ENCODE assay signal across 34 cellular contexts in genomic region chr15:28881600-28881999, GRCh38. TPM values are rescaled to one million over a fixed set of nuclear protein-coding genes. Genes with fewer than 3 reads are reported as not detected.
DNase-seq lines count a peak whose midpoint lies in the region; ATAC-seq and TF ChIP-seq lines count a peak whose summit lies in the region.
"Had no signal": no experiment of that assay in that cellular context is flagged by ENCODE, and none has a peak within 500 bp of the region (broad histone marks: within the 10 kb centered on the region; RNA-seq: fewer than 3 reads in every experiment).

No MANE protein-coding gene starts in this region.

- no peak overlapping the region for H3K18ac ChIP-seq in IMR-90 (ENCODE audit: low read depth, low read length)

- H3K14ac ChIP-seq in IMR-90 (replicated peaks; ENCODE audit: low read depth, low read length), result no peak overlapping the region

- H4K5ac ChIP-seq in IMR-90 (ENCODE audit: low read depth, low read length), result no peak overlapping the region

- no peak overlapping the region for H3K56ac ChIP-seq in IMR-90 (ENCODE audit: extremely low read depth, insufficient read depth, low read length)

- no peaks in the 10 kb centered on the region for H4K20me1 ChIP-seq in IMR-90 (ENCODE audit: insufficient read depth, low read length)
- no peaks in the 10 kb centered on the region for H4K20me1 ChIP-seq in osteoblast (ENCODE audit: insufficient read depth, low read length)

- WGBS in IMR-90 (ENCODE audit: extremely low coverage in 2 of 2, insufficient read length in 1 of 2), 2 experiments, result no CpG with 5 or more reads among the region's 1 CpG

- dilution Hi-C loops in IMR-90 (cut with HindIII; ENCODE audit: low sequenced_read_pairs, unreplicated experiment), result no loop called here

- H4K8ac ChIP-seq in IMR-90 (ENCODE audit: low read depth in 2 of 2, low read length in 2 of 2), result no peak overlapping the region

- H3K4me1 Mint-ChIP-seq in activated CD4-positive, alpha-beta T cell treated with anti-CD3 and anti-CD28 coated beads, Interleukin-2, amount 10 ng/mL, durations not matched to agents 24 days and 14 days, result no peaks in the 10 kb centered on the region

- no peak overlapping the region for H3K9ac ChIP-seq in IMR-90 (ENCODE audit: low read depth, low read length)
- H3K9ac ChIP-seq: neural progenitor cell had no signal

- H3K79me2 ChIP-seq in osteoblast (ENCODE audit: insufficient read depth, low read length), result no peaks in the 10 kb centered on the region

- no peak overlapping the region for H2BK120ac ChIP-seq in IMR-90 (ENCODE audit: low read depth, low read length)

- no TSS peak for BruUV-seq in IMR-90 (replicated peaks; lab: Mats Ljungman, UMichigan)

- H3K27ac Mint-ChIP-seq in activated CD4-positive, alpha-beta T cell treated with anti-CD3 and anti-CD28 coated beads, Interleukin-2, amount 10 ng/mL, durations not matched to agents 24 days and 14 days, result no peak overlapping the region
- H3K27ac Mint-ChIP-seq: activated naive CD4-positive, alpha-beta T cell treated with anti-CD3 and anti-CD28 coated beads, Interleukin-2, amount 50 U/mL, for 72 hours; neural progenitor cell had no signal

- H3K4me3 ChIP-seq in IMR-90 (ENCODE audit: insufficient read depth, low read depth, low read length), result no peak overlapping the region
- H3K4me3 ChIP-seq in osteoblast (ENCODE audit: insufficient read depth, low read length), result no peak overlapping the region
- H3K4me3 ChIP-seq: HAP-1, neural progenitor cell, suprapubic skin had no signal

- H4K91ac ChIP-seq in IMR-90 (ENCODE audit: insufficient read depth, low read depth, low read length), result no peak overlapping the region

- no peak overlapping the region for H3K4me3 Mint-ChIP-seq in activated CD4-positive, alpha-beta T cell treated with anti-CD3 and anti-CD28 coated beads, Interleukin-2, amount 10 ng/mL, durations not matched to agents 24 days and 14 days
- H3K4me3 Mint-ChIP-seq: neural progenitor cell had no signal

- H2AFZ ChIP-seq in IMR-90 (replicated peaks; ENCODE audit: low read length, poor library complexity) (no peak overlapping the region), osteoblast (ENCODE audit: low read length) (no peak overlapping the region)
- H2AFZ ChIP-seq: neural progenitor cell had no signal

- H3K4me2 ChIP-seq in IMR-90 (ENCODE audit: low read depth, low read length), result no peak overlapping the region
- H3K4me2 ChIP-seq in osteoblast (ENCODE audit: insufficient read depth, low read length), result no peak overlapping the region
- H3K4me2 ChIP-seq: neural progenitor cell had no signal

- no peak overlapping the region for H2AK9ac ChIP-seq in IMR-90 (replicated peaks; ENCODE audit: low read depth, low read length, poor library complexity)

- no peaks in the 10 kb centered on the region for H3K9me3 Mint-ChIP-seq in activated CD4-positive, alpha-beta T cell treated with anti-CD3 and anti-CD28 coated beads, Interleukin-2, amount 10 ng/mL, durations not matched to agents 24 days and 14 days
- H3K9me3 Mint-ChIP-seq: activated naive CD4-positive, alpha-beta T cell treated with anti-CD3 and anti-CD28 coated beads, Interleukin-2, amount 50 U/mL, for 72 hours had no signal

- no peak overlapping the region for H2BK5ac ChIP-seq in IMR-90 (ENCODE audit: low read depth, low read length, poor library complexity, severe bottlenecking)

- DNase-seq in NCI-H82 (lab: John Stamatoyannopoulos, UW) (peak; percentile 35), NCI-H82 treated with DMSO at 0.1 percent for 48 hours (lab: John Stamatoyannopoulos, UW; ENCODE audit: unreplicated experiment) (no peak), IMR-90 (no peak), osteoblast (ENCODE audit: insufficient read length, low spot score, missing footprints) (no peak), posterior vena cava (ENCODE audit: low spot score) (no peak), HEK293T (ENCODE audit: extremely low spot score) (no peak)
- DNase-seq in activated CD4-positive, alpha-beta T cell treated with anti-CD3 and anti-CD28 coated beads, Interleukin-2, amount 10 ng/mL, durations not matched to agents 24 days and 14 days, result no peak
- DNase-seq: activated CD4-positive, alpha-beta T cell treated with anti-CD3 and anti-CD28 coated beads for 48 hours; activated CD8-positive, alpha-beta memory T cell treated with anti-CD3 and anti-CD28 coated beads for 24 hours; activated effector memory CD4-positive, alpha-beta T cell treated with Interleukin-2 at 50 U/mL for 16 hours; effector CD4-positive, alpha-beta T cell; hypothalamus; Karpas-422; NCI-H1092; NCI-H1694; NK-92 treated with Interleukin-12 subunit alpha and Interleukin-12 subunit beta, amount 100 ng/mL, for 24 hours; right cardiac atrium; Right ventricle myocardium superior; stimulated activated CD4-positive, alpha-beta T cell treated with anti-CD3 and anti-CD28 coated beads, Interleukin-1b, Interleukin-23, amount 100 ng/mL, for 48 hours; stimulated activated naive CD4-positive, alpha-beta T cell treated with Interleukin-2 at 50 U/mL for 16 hours; SW 1271 had no signal

- no peak overlapping the region for H2AK5ac ChIP-seq in IMR-90 (ENCODE audit: low read depth, low read length)

- peaks cover 22% of the 10 kb centered on the region for H3K27me3 Mint-ChIP-seq in activated CD4-positive, alpha-beta T cell treated with anti-CD3 and anti-CD28 coated beads, Interleukin-2, amount 10 ng/mL, durations not matched to agents 24 days and 14 days

- H3K23ac ChIP-seq in IMR-90 (ENCODE audit: low read depth, low read length), result no peak overlapping the region

- H3K36me3 ChIP-seq in IMR-90 (ENCODE audit: control insufficient read depth, insufficient read depth, low read length) (no peaks in the 10 kb centered on the region), osteoblast (ENCODE audit: insufficient read depth, low read length) (no peaks in the 10 kb centered on the region)
- H3K36me3 ChIP-seq: HAP-1, neural progenitor cell, suprapubic skin had no signal

- H3K4ac ChIP-seq in IMR-90 (ENCODE audit: low read depth, low read length), result no peak overlapping the region

- no peak for TF ChIP-seq POLR2A in IMR-90 (IDR thresholded peaks at IDR 0.05; ENCODE audit: low read depth, low read length)

- intact Hi-C loops in IMR-90 (cut with micrococcal nuclease), result loop anchor here (1.0 to 2.0 kb wide), 3 partner anchors 93 to 222 kb away; no protein-coding TSS in a partner anchor
- intact Hi-C loops in posterior vena cava (cut with DNase I), result no loop called here
- intact Hi-C loops in activated CD4-positive, alpha-beta T cell treated with anti-CD3 and anti-CD28 coated beads, Interleukin-2, amount 10 ng/mL, durations not matched to agents 24 days and 14 days (cut with micrococcal nuclease), result no loop called here

- CTCF ChIA-PET in IMR-90 (lab: Yijun Ruan, JAX), result interaction anchor here (0.6 to 1.5 kb wide), 2 partner anchors 221 to 223 kb away, joined by 3 to 5 read pairs; no protein-coding TSS in a partner anchor
- CTCF ChIA-PET in HEK293T (lab: Yijun Ruan, JAX), result no interaction called here

- TF ChIP-seq CTCF in IMR-90 (conservative IDR thresholded peaks at IDR 0.05; ENCODE audit: low read depth, low read length), result 0 out of 2 replicates have a peak, but pooled peaks have one; percentile 23
- no peak; the same call in 1 of the 2 replicates for TF ChIP-seq CTCF in VCaP (conservative IDR thresholded peaks at IDR 0.05)
- peak; percentile 4 for TF ChIP-seq CTCF in osteoblast (IDR thresholded peaks at IDR 0.05; ENCODE audit: extremely low read depth, low read depth, low read length)

- ATAC-seq in IMR-90 (ENCODE audit: low read depth), result no peak
- ATAC-seq: activated naive CD4-positive, alpha-beta T cell treated with anti-CD3 and anti-CD28 coated beads, Interleukin-2, amount 50 U/mL, for 72 hours; right cardiac atrium had no signal

- peak; percentile 37; the same call in 1 of the 2 replicates for TF ChIP-seq RAD21 in IMR-90 (IDR thresholded peaks at IDR 0.05; ENCODE audit: low read length)

- no peak overlapping the region for H2BK15ac ChIP-seq in IMR-90 (ENCODE audit: low read depth, low read length)

- POLR2A ChIA-PET in IMR-90 (lab: Charles Lee; ENCODE audit: unreplicated experiment), result no interaction called here
- POLR2A ChIA-PET in HEK293T (lab: Yijun Ruan, JAX), result no interaction called here

- in situ Hi-C loops in IMR-90 (cut with MboI; ENCODE audit: low sequenced_read_pairs), result loop anchor here (5.0 to 10.0 kb wide), 2 partner anchors 93 to 221 kb away; no protein-coding TSS in a partner anchor

- no peaks in the 10 kb centered on the region for H3K9me1 ChIP-seq in IMR-90 (ENCODE audit: insufficient read depth, low read length)

- peaks cover 0 to 2% of the 10 kb centered on the region in 2 experiments; a peak in 2 of 4 replicates for H3K79me1 ChIP-seq in IMR-90 (ENCODE audit: low read depth in 1 of 2, low read length in 2 of 2)

- H3K4me1 ChIP-seq in IMR-90 (ENCODE audit: control insufficient read depth, insufficient read depth, low read length), result no peaks in the 10 kb centered on the region; the same call in 1 of the 2 replicates
- H3K4me1 ChIP-seq in osteoblast (ENCODE audit: insufficient read depth, low read length), result no peaks in the 10 kb centered on the region

- no peaks in the 10 kb centered on the region for H3K36me3 Mint-ChIP-seq in activated CD4-positive, alpha-beta T cell treated with anti-CD3 and anti-CD28 coated beads, Interleukin-2, amount 10 ng/mL, durations not matched to agents 24 days and 14 days (ENCODE audit: low read depth)
- H3K36me3 Mint-ChIP-seq: activated naive CD4-positive, alpha-beta T cell treated with anti-CD3 and anti-CD28 coated beads, Interleukin-2, amount 50 U/mL, for 72 hours had no signal

- H3K9me3 ChIP-seq in IMR-90 (ENCODE audit: control insufficient read depth, insufficient read depth, low read length) (no peaks in the 10 kb centered on the region), osteoblast (ENCODE audit: low read depth, low read length) (no peaks in the 10 kb centered on the region)
- H3K9me3 ChIP-seq: HAP-1, suprapubic skin had no signal

- peaks cover 4% of the 10 kb centered on the region for H3K27me3 ChIP-seq in IMR-90 (ENCODE audit: control insufficient read depth, insufficient read depth, low read length)
- H3K27me3 ChIP-seq in osteoblast (ENCODE audit: insufficient read depth, low read length), result peaks cover 9% of the 10 kb centered on the region

- H3K27ac ChIP-seq in IMR-90 (ENCODE audit: insufficient read depth, low read length) (no peak overlapping the region), VCaP (peak overlapping the region; percentile 43), osteoblast (ENCODE audit: low read depth, low read length) (no peak overlapping the region)
- H3K27ac ChIP-seq: HL-60, neural progenitor cell, suprapubic skin had no signal

- no peak overlapping the region for H2BK20ac ChIP-seq in IMR-90 (ENCODE audit: low read depth, low read length)

RNA-seq across cellular contexts. Expression of gene APBA2, which starts 4.2 kb away (rescaled TPM):
- 27.8 and 33.0 TPM in 2 replicates for total RNA-seq in IMR-90 (2012; rRNA removed)
- polyA plus RNA-seq in IMR-90 (2012; rRNA removed), result 21.7 and 26.5 TPM in 2 replicates
- polyA plus RNA-seq in IMR-90 (2012; cell fraction: cytosol; rRNA removed), result 14.7 and 25.1 TPM in 2 replicates
- 35.8 and 49.9 TPM in 2 replicates for polyA plus RNA-seq in IMR-90 (2012; cell fraction: nucleus; rRNA removed; ENCODE audit: low replicate concordance)
- 6.2 and 8.8 TPM in 2 replicates for total RNA-seq in osteoblast
- total RNA-seq in posterior vena cava, result 1 to 10 TPM; 2.7 to 4.0 TPM
- 1.8 and 1.9 TPM in 2 replicates for total RNA-seq in activated CD4-positive, alpha-beta T cell treated with anti-CD3 and anti-CD28 coated beads, Interleukin-2, amount 10 ng/mL, durations not matched to agents 24 days and 14 days

RNA-seq across cellular contexts. Expression of gene GOLGA6L7, which starts 33.2 kb away (rescaled TPM):
- total RNA-seq in IMR-90 (2012; rRNA removed), result not detected in 2 replicates
- not detected in 2 replicates for polyA plus RNA-seq in IMR-90 (2012; rRNA removed)
- polyA plus RNA-seq in IMR-90 (2012; cell fraction: cytosol; rRNA removed), result not detected in 2 replicates
- polyA plus RNA-seq in IMR-90 (2012; cell fraction: nucleus; rRNA removed; ENCODE audit: low replicate concordance), result not detected in 2 replicates
- not detected in 2 replicates for total RNA-seq in osteoblast
- total RNA-seq in posterior vena cava, result not detected
- not detected in 2 replicates for total RNA-seq in activated CD4-positive, alpha-beta T cell treated with anti-CD3 and anti-CD28 coated beads, Interleukin-2, amount 10 ng/mL, durations not matched to agents 24 days and 14 days
- total RNA-seq: A673; activated naive CD4-positive, alpha-beta T cell treated with anti-CD3 and anti-CD28 coated beads, Interleukin-2, amount 50 U/mL, for 72 hours; bronchial epithelial cell; G401; mesenteric fat pad; NCI-H460; PC-3; right cardiac atrium; Right ventricle myocardium superior; suprapubic skin; urinary bladder had no signal
- polyA plus RNA-seq: right cardiac atrium, urinary bladder had no signal
